Comparison of ENCODE assay signal across 1 cellular context in genomic region chr22:37301144-37301820, GRCh38.
TF ChIP-seq lines count a peak whose summit lies in the region.

No MANE protein-coding gene starts in this region.

TF ChIP-seq in H1, 55 proteins besides CTCF, POLR2A, EP300 and RAD21 (continued from another document):
- no peak for TF ChIP-seq CBX8 (IDR thresholded peaks at IDR 0.05; ENCODE audit: borderline replicate concordance, low read depth, low read length)
